ENCODE assay signal across 8 cellular contexts in genomic region chr15:84633311-84634227, GRCh38. TPM values are rescaled to one million over a fixed set of nuclear protein-coding genes. Genes with fewer than 3 reads are reported as not detected.
DNase-seq lines count a peak whose midpoint lies in the region; ATAC-seq and TF ChIP-seq lines count a peak whose summit lies in the region.

No MANE protein-coding gene starts in this region.

- H3K4me1 ChIP-seq in ACC112 (ENCODE audit: control insufficient read depth, insufficient read depth, low read length, unreplicated experiment), result peaks cover 29% of the 10 kb centered on the region
- H3K4me1 ChIP-seq in PC-9 (replicated peaks; ENCODE audit: insufficient read depth), result peaks cover 33% of the 10 kb centered on the region

- no peaks in the 10 kb centered on the region for H3K27me3 ChIP-seq in ACC112 (ENCODE audit: insufficient read depth, low read length)
- no peaks in the 10 kb centered on the region for H3K27me3 ChIP-seq in PC-9 (ENCODE audit: insufficient read depth, low read depth)

- peak overlapping the region; percentile 93 for H3K4me2 ChIP-seq in PC-9

- no peak for TF ChIP-seq CTCF in PC-9 (conservative IDR thresholded peaks at IDR 0.05)

- no peaks in the 10 kb centered on the region for H3K27me3 Mint-ChIP-seq in activated T-helper 2 cell treated with anti-CD3 and anti-CD28 coated beads, Interferon-gamma antibody, Interleukin-2, Interleukin-4, amounts not matched to agents 10 μg/mL and 5 μg/mL and 100 μg/mL, durations not matched to agents 14 hours and 24 hours and 36 hours (ENCODE audit: low read depth)
- no peaks in the 10 kb centered on the region for H3K27me3 Mint-ChIP-seq in natural killer cell treated with Interleukin-12 subunit alpha and Interleukin-12 subunit beta and Interleukin-15 and Interleukin-18, amount 100 ng/mL, for 72 hours

- H3K36me3 ChIP-seq in ACC112 (ENCODE audit: insufficient read depth, low read length) (peaks cover 5% of the 10 kb centered on the region; the same call in 1 of the 2 replicates), PC-9 (ENCODE audit: low read depth) (0 out of 2 replicates have a peak, but pooled peaks cover 4% of the 10 kb centered on the region)

- H3K9me3 Mint-ChIP-seq in activated T-helper 2 cell treated with anti-CD3 and anti-CD28 coated beads, Interferon-gamma antibody, Interleukin-2, Interleukin-4, amounts not matched to agents 10 μg/mL and 5 μg/mL and 100 μg/mL, durations not matched to agents 14 hours and 24 hours and 36 hours, result no peaks in the 10 kb centered on the region
- H3K9me3 Mint-ChIP-seq in natural killer cell treated with Interleukin-12 subunit alpha and Interleukin-12 subunit beta and Interleukin-15 and Interleukin-18, amount 100 ng/mL, for 72 hours, result no peaks in the 10 kb centered on the region

- peak overlapping the region; percentile 90 for H3K27ac Mint-ChIP-seq in activated T-helper 2 cell treated with anti-CD3 and anti-CD28 coated beads, Interferon-gamma antibody, Interleukin-2, Interleukin-4, amounts not matched to agents 10 μg/mL and 5 μg/mL and 100 μg/mL, durations not matched to agents 14 hours and 24 hours and 36 hours
- H3K27ac Mint-ChIP-seq in natural killer cell treated with Interleukin-12 subunit alpha and Interleukin-12 subunit beta and Interleukin-15 and Interleukin-18, amount 100 ng/mL, for 72 hours, result peak overlapping the region; percentile 96 to 99

- intact Hi-C loops in PC-9 (cut with micrococcal nuclease; ENCODE audit: unreplicated experiment), result no loop called here
- intact Hi-C loops in activated T-helper 2 cell treated with anti-CD3 and anti-CD28 coated beads, Interferon-gamma antibody, Interleukin-2, Interleukin-4, amounts not matched to agents 10 μg/mL and 5 μg/mL and 100 μg/mL, durations not matched to agents 14 hours and 24 hours and 36 hours (cut with micrococcal nuclease), result no loop called here

- peaks cover 41% of the 10 kb centered on the region for H3K4me1 Mint-ChIP-seq in activated T-helper 2 cell treated with anti-CD3 and anti-CD28 coated beads, Interferon-gamma antibody, Interleukin-2, Interleukin-4, amounts not matched to agents 10 μg/mL and 5 μg/mL and 100 μg/mL, durations not matched to agents 14 hours and 24 hours and 36 hours (ENCODE audit: low read depth)
- peaks cover 37 to 39% of the 10 kb centered on the region in 2 donors for H3K4me1 Mint-ChIP-seq in natural killer cell treated with Interleukin-12 subunit alpha and Interleukin-12 subunit beta and Interleukin-15 and Interleukin-18, amount 100 ng/mL, for 72 hours (ENCODE audit: low read depth in 2 of 2)

- no peaks in the 10 kb centered on the region for H3K9me2 ChIP-seq in PC-9 (ENCODE audit: insufficient read depth)

- peaks cover 15% of the 10 kb centered on the region for H3K79me2 ChIP-seq in ACC112 (ENCODE audit: control insufficient read depth, insufficient read depth, low read length, unreplicated experiment)
- peaks cover 16% of the 10 kb centered on the region for H3K79me2 ChIP-seq in PC-9 (ENCODE audit: low read depth)

- H2AFZ ChIP-seq in ACC112 (ENCODE audit: low read length, unreplicated experiment) (no peak overlapping the region), PC-9 (peak overlapping the region; percentile 67)

- peak overlapping the region; percentile 95 for H3K4me3 Mint-ChIP-seq in activated T-helper 2 cell treated with anti-CD3 and anti-CD28 coated beads, Interferon-gamma antibody, Interleukin-2, Interleukin-4, amounts not matched to agents 10 μg/mL and 5 μg/mL and 100 μg/mL, durations not matched to agents 14 hours and 24 hours and 36 hours (ENCODE audit: low read depth)
- peak overlapping the region; percentile 92 for H3K4me3 Mint-ChIP-seq in natural killer cell treated with Interleukin-12 subunit alpha and Interleukin-12 subunit beta and Interleukin-15 and Interleukin-18, amount 100 ng/mL, for 72 hours

- BruUV-seq in PC-9 (replicated peaks; lab: Mats Ljungman, UMichigan), result no TSS peak

- CTCF ChIA-PET in PC-9 (lab: Charles Lee), result interaction anchor here (1.0 kb wide), 1 partner anchor 34 kb away, joined by 3 read pairs; no protein-coding TSS in a partner anchor

- peaks cover 30% of the 10 kb centered on the region for H3K36me3 Mint-ChIP-seq in activated T-helper 2 cell treated with anti-CD3 and anti-CD28 coated beads, Interferon-gamma antibody, Interleukin-2, Interleukin-4, amounts not matched to agents 10 μg/mL and 5 μg/mL and 100 μg/mL, durations not matched to agents 14 hours and 24 hours and 36 hours (ENCODE audit: low read depth)
- no peaks in the 10 kb centered on the region for H3K36me3 Mint-ChIP-seq in natural killer cell treated with Interleukin-12 subunit alpha and Interleukin-12 subunit beta and Interleukin-15 and Interleukin-18, amount 100 ng/mL, for 72 hours

- H3F3A ChIP-seq in PC-9 (ENCODE audit: insufficient read depth, low read depth), result peaks cover 20% of the 10 kb centered on the region

- peak overlapping the region; percentile 73 for H3K27ac ChIP-seq in ACC112 (ENCODE audit: low read depth, low read length)
- H3K27ac ChIP-seq in PC-9, result no peak overlapping the region

- H3K9me3 ChIP-seq in PC-9 (ENCODE audit: insufficient read depth, low read depth), result no peaks in the 10 kb centered on the region

- POLR2A ChIA-PET in PC-9 (lab: Charles Lee; ENCODE audit: unreplicated experiment), result interaction anchor here (0.6 kb wide), 1 partner anchor 9 kb away, joined by 4 read pairs; no protein-coding TSS in a partner anchor

- ATAC-seq in GM19023 (IDR thresholded peaks at IDR 0.05; ENCODE audit: unreplicated experiment) (peak; percentile 46), HG03378 (IDR thresholded peaks at IDR 0.05; ENCODE audit: unreplicated experiment) (peak; percentile 25)
- peak; percentile 77 to 81 for ATAC-seq in natural killer cell treated with Interleukin-12 subunit alpha and Interleukin-12 subunit beta and Interleukin-15 and Interleukin-18, amount 100 ng/mL, for 72 hours
- peak; percentile 64 for ATAC-seq in stimulated activated naive CD8-positive, alpha-beta T cell treated with anti-CD3 and anti-CD28 coated beads, Interleukin-15, Interleukin-2, amounts not matched to agents 100 U/mL and 50 U/mL, for 24 hours

- H3K4me3 ChIP-seq in ACC112 (ENCODE audit: low read depth, low read length), result peak overlapping the region; percentile 80
- peak overlapping the region; percentile 70 for H3K4me3 ChIP-seq in PC-9

- peaks cover 4% of the 10 kb centered on the region; the same call in 1 of the 2 replicates for H4K20me1 ChIP-seq in PC-9 (ENCODE audit: insufficient read depth)

- DNase-seq in PC-9, result peak; percentile 46 to 63
- peak; percentile 64 for DNase-seq in activated T-helper 2 cell treated with anti-CD3 and anti-CD28 coated beads, Interferon-gamma antibody, Interleukin-2, Interleukin-4, amounts not matched to agents 10 μg/mL and 5 μg/mL and 100 μg/mL, durations not matched to agents 14 hours and 24 hours and 36 hours (ENCODE audit: low spot score)
- peak; percentile 57 for DNase-seq in fibroblast of peridontal ligament (ENCODE audit: extremely low read depth)
- peak; percentile 84 for DNase-seq in natural killer cell treated with Interleukin-12 subunit alpha and Interleukin-12 subunit beta and Interleukin-15 and Interleukin-18, amount 100 ng/mL, for 72 hours (ENCODE audit: low spot score)
- peak; percentile 80 for DNase-seq in stimulated activated naive CD8-positive, alpha-beta T cell treated with anti-CD3 and anti-CD28 coated beads, Interleukin-15, Interleukin-2, amounts not matched to agents 100 U/mL and 50 U/mL, for 24 hours

RNA-seq across cellular contexts. Expression of gene WDR73, which starts 20.5 kb away (rescaled TPM):
- 22.9 and 29.5 TPM in 2 replicates for total RNA-seq in PC-9 (2021)
- 20.5 and 21.3 TPM in 2 replicates for total RNA-seq in activated T-helper 2 cell treated with anti-CD3 and anti-CD28 coated beads, Interferon-gamma antibody, Interleukin-2, Interleukin-4, amounts not matched to agents 10 μg/mL and 5 μg/mL and 100 μg/mL, durations not matched to agents 14 hours and 24 hours and 36 hours
- total RNA-seq in natural killer cell treated with Interleukin-12 subunit alpha and Interleukin-12 subunit beta and Interleukin-15 and Interleukin-18, amount 100 ng/mL, for 72 hours, result 10 to 100 TPM; 19.7 to 41.2 TPM

RNA-seq across cellular contexts. Expression of gene NMB, which starts 24.4 kb away (rescaled TPM):
- total RNA-seq in PC-9 (2021), result 66.7 and 77.1 TPM in 2 replicates
- total RNA-seq in activated T-helper 2 cell treated with anti-CD3 and anti-CD28 coated beads, Interferon-gamma antibody, Interleukin-2, Interleukin-4, amounts not matched to agents 10 μg/mL and 5 μg/mL and 100 μg/mL, durations not matched to agents 14 hours and 24 hours and 36 hours, result 2.5 and 3.0 TPM in 2 replicates
- total RNA-seq in natural killer cell treated with Interleukin-12 subunit alpha and Interleukin-12 subunit beta and Interleukin-15 and Interleukin-18, amount 100 ng/mL, for 72 hours, result 1 to 10 TPM; 3.8 to 7.1 TPM

RNA-seq across cellular contexts. Expression of gene ZSCAN2, which starts 32.8 kb away (rescaled TPM):
- 9.7 and 11.3 TPM in 2 replicates for total RNA-seq in PC-9 (2021)
- 10.1 and 10.6 TPM in 2 replicates for total RNA-seq in activated T-helper 2 cell treated with anti-CD3 and anti-CD28 coated beads, Interferon-gamma antibody, Interleukin-2, Interleukin-4, amounts not matched to agents 10 μg/mL and 5 μg/mL and 100 μg/mL, durations not matched to agents 14 hours and 24 hours and 36 hours
- total RNA-seq in natural killer cell treated with Interleukin-12 subunit alpha and Interleukin-12 subunit beta and Interleukin-15 and Interleukin-18, amount 100 ng/mL, for 72 hours, result 1 to 10 TPM; 5.5 to 9.2 TPM

Comparison
In these comparisons a context has a peak if more than half of its experiments do, and no peak if none do; other contexts are left out.
1. ATAC-seq: peak in every context shown above with its lines; median percentile 79 in natural killer cell treated with Interleukin-12 subunit alpha and Interleukin-12 subunit beta and Interleukin-15 and Interleukin-18, amount 100 ng/mL, for 72 hours; 64 in stimulated activated naive CD8-positive, alpha-beta T cell treated with anti-CD3 and anti-CD28 coated beads, Interleukin-15, Interleukin-2, amounts not matched to agents 100 U/mL and 50 U/mL, for 24 hours; 46 in GM19023; 25 in HG03378.